ENCODE assay signal across 1 cellular context in genomic region chr22:49382451-49382735, GRCh38.
TF ChIP-seq lines count a peak whose summit lies in the region.

No MANE protein-coding gene starts in this region.

TF ChIP-seq in H1, 55 proteins besides CTCF, POLR2A, EP300 and RAD21 (continued from another document):
- TF ChIP-seq HDAC6 (IDR thresholded peaks at IDR 0.05; ENCODE audit: low read depth, low read length) (no peak), JUN (IDR thresholded peaks at IDR 0.05; ENCODE audit: low read depth, low read length) (no peak), KDM5A (IDR thresholded peaks at IDR 0.05; ENCODE audit: low read length) (no peak), NRF1 (IDR thresholded peaks at IDR 0.05; ENCODE audit: low read depth, low read length) (no peak), YY1 (IDR thresholded peaks at IDR 0.05; ENCODE audit: low read depth, low read length) (no peak)
